13 cellular contexts compared by ENCODE assay signal in the genomic region with DNA sequence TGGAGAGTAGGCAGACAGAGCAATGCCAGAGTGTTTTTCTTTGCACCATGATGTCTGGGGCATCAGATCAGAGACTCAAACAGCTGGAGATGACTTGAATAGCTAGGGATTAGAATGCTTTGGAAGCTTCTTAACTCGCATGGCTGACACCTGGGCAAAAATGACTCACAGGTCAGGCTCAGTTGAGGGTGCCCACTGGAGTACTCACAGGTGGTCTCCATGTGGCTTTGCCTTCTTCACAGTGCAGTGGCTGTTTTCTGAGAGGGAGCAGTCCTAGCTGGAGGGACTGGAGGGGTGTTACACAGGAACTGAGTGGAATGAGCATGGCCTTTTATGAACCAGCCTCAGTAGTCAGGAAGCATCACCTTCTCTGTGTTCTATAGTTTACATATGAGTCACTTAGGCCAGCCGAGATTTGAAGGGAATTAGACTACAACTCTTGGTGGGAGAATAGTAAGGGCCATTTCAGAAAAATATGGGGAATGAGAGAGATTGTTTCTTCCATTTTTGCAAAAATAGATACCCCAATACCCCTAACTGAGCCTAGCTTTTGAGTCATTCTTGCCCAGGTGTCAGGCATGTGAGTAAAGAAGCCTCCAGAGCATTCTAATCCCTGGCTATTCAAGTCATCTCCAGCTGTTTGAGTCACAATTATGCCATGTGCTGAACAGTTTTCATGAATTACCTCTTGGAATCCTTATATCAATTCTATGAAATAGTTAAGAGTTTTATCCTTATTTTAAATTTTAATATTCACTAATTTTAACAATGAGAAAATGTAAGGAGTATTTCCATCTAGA. TPM values are rescaled to one million over a fixed set of nuclear protein-coding genes. Genes with fewer than 3 reads are reported as not detected.
DNase-seq lines count a peak whose midpoint lies in the region; ATAC-seq and TF ChIP-seq lines count a peak whose summit lies in the region.
"Had no signal": no experiment of that assay in that cellular context is flagged by ENCODE, and none has a peak within 500 bp of the region (broad histone marks: within the 10 kb centered on the region; RNA-seq: fewer than 3 reads in every experiment).

No MANE protein-coding gene starts in this region.

- no peak overlapping the region for H3K4me3 ChIP-seq in SJCRH30
- no peak overlapping the region for H3K4me3 ChIP-seq in trophoblast cell (ENCODE audit: low read depth, low read length)
- H3K4me3 ChIP-seq in SK-N-SH (ENCODE audit: low read depth in 2 of 2, low read length in 1 of 2), result no peak overlapping the region
- H3K4me3 ChIP-seq: thyroid gland had no signal

- no peak overlapping the region for H4K91ac ChIP-seq in trophoblast cell (ENCODE audit: low read depth, low read length)

- H2BK120ac ChIP-seq in trophoblast cell (ENCODE audit: insufficient read depth, low read length, poor library complexity), result no peak overlapping the region

- CTCF ChIA-PET in SK-N-SH (lab: Yijun Ruan, JAX), result no interaction called here

- no peak overlapping the region for H3K23ac ChIP-seq in trophoblast cell (ENCODE audit: low read length)

- H3K27me3 ChIP-seq in SJCRH30 (no peaks in the 10 kb centered on the region), trophoblast cell (ENCODE audit: insufficient read depth, low read length) (no peaks in the 10 kb centered on the region), SK-N-SH (ENCODE audit: insufficient read depth) (no peaks in the 10 kb centered on the region)
- H3K27me3 ChIP-seq: thyroid gland had no signal

- H3K9me2 ChIP-seq in SK-N-SH, result no peaks in the 10 kb centered on the region

- H3K18ac ChIP-seq in trophoblast cell (ENCODE audit: low read length), result no peak overlapping the region

- H3F3A ChIP-seq in SK-N-SH (replicated peaks; ENCODE audit: insufficient read depth), result no peaks in the 10 kb centered on the region

- no peak overlapping the region for H3K14ac ChIP-seq in trophoblast cell (ENCODE audit: low read length)

- H3K79me1 ChIP-seq in trophoblast cell (ENCODE audit: low read length), result no peaks in the 10 kb centered on the region

- WGBS in trophoblast cell (ENCODE audit: extremely low coverage, insufficient coverage, insufficient read length), result no CpG with 5 or more reads among the region's 2 CpGs
- WGBS in SK-N-SH (ENCODE audit: low lambda C conversion rate), result 92% methylated on average over 2 of the region's 2 CpGs

- H3K27ac ChIP-seq in SJCRH30, result peak overlapping the region; percentile 54
- no peak overlapping the region for H3K27ac ChIP-seq in trophoblast cell (ENCODE audit: low read depth, low read length)
- no peak overlapping the region for H3K27ac ChIP-seq in SK-N-SH (ENCODE audit: low read depth in 2 of 2, low read length in 1 of 2)
- H3K27ac ChIP-seq: thyroid gland had no signal

- H3K36me3 ChIP-seq in SJCRH30, result no peaks in the 10 kb centered on the region
- no peaks in the 10 kb centered on the region for H3K36me3 ChIP-seq in trophoblast cell (ENCODE audit: control insufficient read depth in 1 of 2, insufficient read depth in 2 of 2, low read length in 2 of 2)
- no peaks in the 10 kb centered on the region for H3K36me3 ChIP-seq in SK-N-SH (replicated peaks in 1 of 2; ENCODE audit: control insufficient read depth in 1 of 2, insufficient read depth in 2 of 2, low read length in 1 of 2)
- H3K36me3 ChIP-seq: thyroid gland had no signal

- POLR2A ChIA-PET in SK-N-SH (lab: Yijun Ruan, JAX), result no interaction called here

- no peak overlapping the region for H3K9ac ChIP-seq in trophoblast cell (ENCODE audit: low read length)
- no peak overlapping the region for H3K9ac ChIP-seq in SK-N-SH

- DNase-seq in SJCRH30, result peak; percentile 34 to 45
- DNase-seq in trophoblast cell, result peak; percentile 37 to 67
- no peak for DNase-seq in SK-N-SH
- no peak for DNase-seq in NCI-H69 (lab: John Stamatoyannopoulos, UW)
- DNase-seq: activated CD4-positive, alpha-beta T cell treated with anti-CD3 and anti-CD28 coated beads, Interleukin-2, amount 50 U/mL, for 4 hours; activated naive CD4-positive, alpha-beta T cell treated with anti-CD3 and anti-CD28 coated beads, Interleukin-2, amount 50 U/mL, for 16 hours; CD4-positive, CD25-positive, alpha-beta regulatory T cell; small intestine; T-helper 2 cell; thyroid gland had no signal

- H2AK5ac ChIP-seq in trophoblast cell (ENCODE audit: low read length), result no peak overlapping the region

- no peak overlapping the region for H2BK5ac ChIP-seq in trophoblast cell (ENCODE audit: low read depth, low read length, poor library complexity)

- H4K12ac ChIP-seq in trophoblast cell (ENCODE audit: low read depth, low read length), result no peak overlapping the region

- no peaks in the 10 kb centered on the region for H4K20me1 ChIP-seq in SK-N-SH (ENCODE audit: insufficient read depth)

- H2AFZ ChIP-seq in trophoblast cell (ENCODE audit: insufficient read depth, low read length, poor library complexity), result no peak overlapping the region
- H2AFZ ChIP-seq in SK-N-SH (ENCODE audit: low read depth), result no peak overlapping the region

- H3K4me2 ChIP-seq in trophoblast cell (ENCODE audit: low read length) (no peak overlapping the region), SK-N-SH (no peak overlapping the region)

- H3K9me3 ChIP-seq in SJCRH30 (replicated peaks), result no peaks in the 10 kb centered on the region
- no peaks in the 10 kb centered on the region for H3K9me3 ChIP-seq in trophoblast cell (ENCODE audit: insufficient read depth, low read depth, low read length)
- no peaks in the 10 kb centered on the region for H3K9me3 ChIP-seq in SK-N-SH
- H3K9me3 ChIP-seq: thyroid gland had no signal

- no peak overlapping the region for H4K8ac ChIP-seq in trophoblast cell (ENCODE audit: low read depth, low read length)

- TF ChIP-seq RAD21 in SK-N-SH (IDR thresholded peaks at IDR 0.05; ENCODE audit: low read length), result no peak

- H3K4ac ChIP-seq in trophoblast cell (ENCODE audit: low read depth, low read length), result no peak overlapping the region

- H3K4me1 ChIP-seq in SJCRH30, result peaks cover 18% of the 10 kb centered on the region
- H3K4me1 ChIP-seq in trophoblast cell (ENCODE audit: control insufficient read depth in 1 of 2, insufficient read depth in 2 of 2, low read length in 2 of 2), result peaks cover 0 to 4% of the 10 kb centered on the region in 2 experiments
- H3K4me1 ChIP-seq in SK-N-SH (ENCODE audit: control insufficient read depth in 1 of 2, insufficient read depth in 2 of 2, low read depth in 1 of 2, low read length in 1 of 2), result no peaks in the 10 kb centered on the region
- H3K4me1 ChIP-seq: thyroid gland had no signal

- ATAC-seq in GM18907 (IDR thresholded peaks at IDR 0.05; ENCODE audit: unreplicated experiment), result peak; percentile 25
- peak; percentile 39 for ATAC-seq in HG02610 (IDR thresholded peaks at IDR 0.05; ENCODE audit: unreplicated experiment)
- ATAC-seq in HG03521 (IDR thresholded peaks at IDR 0.05; ENCODE audit: unreplicated experiment), result no peak

- H2BK12ac ChIP-seq in trophoblast cell (ENCODE audit: low read length), result no peak overlapping the region

- H3K79me2 ChIP-seq in trophoblast cell (ENCODE audit: control insufficient read depth, insufficient read depth, low read length, poor library complexity) (no peaks in the 10 kb centered on the region), SK-N-SH (ENCODE audit: insufficient read depth) (no peaks in the 10 kb centered on the region)

- TF ChIP-seq EP300 in SK-N-SH (IDR thresholded peaks at IDR 0.05; ENCODE audit: borderline replicate concordance in 1 of 2, low read depth in 1 of 2, low read length in 1 of 2), result no peak

- TF ChIP-seq CTCF in SK-N-SH (IDR thresholded peaks at IDR 0.05), result no peak

TF ChIP-seq in SK-N-SH, 30 proteins besides CTCF, POLR2A, EP300 and RAD21:
- TF ChIP-seq GABPA (IDR thresholded peaks at IDR 0.05; ENCODE audit: low read depth), result no peak
- TF ChIP-seq, protein P1, sequence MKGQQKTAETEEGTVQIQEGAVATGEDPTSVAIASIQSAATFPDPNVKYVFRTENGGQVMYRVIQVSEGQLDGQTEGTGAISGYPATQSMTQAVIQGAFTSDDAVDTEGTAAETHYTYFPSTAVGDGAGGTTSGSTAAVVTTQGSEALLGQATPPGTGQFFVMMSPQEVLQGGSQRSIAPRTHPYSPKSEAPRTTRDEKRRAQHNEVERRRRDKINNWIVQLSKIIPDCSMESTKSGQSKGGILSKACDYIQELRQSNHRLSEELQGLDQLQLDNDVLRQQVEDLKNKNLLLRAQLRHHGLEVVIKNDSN (IDR thresholded peaks at IDR 0.05; ENCODE audit: borderline replicate concordance, low read depth), result no peak
- no peak for TF ChIP-seq YY1 (IDR thresholded peaks at IDR 0.05; ENCODE audit: low read depth)
- no peak for TF ChIP-seq NFIC (IDR thresholded peaks at IDR 0.05; ENCODE audit: borderline replicate concordance)
- no peak for TF ChIP-seq RCOR1 (IDR thresholded peaks at IDR 0.05; ENCODE audit: low read length)

RNA-seq across cellular contexts. Expression of a gene that starts 7.1 kb away (rescaled TPM):
- total RNA-seq in SJCRH30 (2014; rRNA removed; shearing (Covaris generic)), result not detected in 2 replicates
- polyA plus RNA-seq in trophoblast cell (2013), result 14.5 and 17.3 TPM in 2 replicates
- 0.26 and 0.41 TPM in 2 replicates for polyA plus RNA-seq in SK-N-SH (2012; rRNA removed)
- polyA plus RNA-seq in SK-N-SH (2012; cell fraction: cytosol; rRNA removed), result 0.12 and 0.46 TPM in 2 replicates
- polyA plus RNA-seq in SK-N-SH (2012; cell fraction: nucleus; rRNA removed), result 0.23 and 0.24 TPM in 2 replicates
- total RNA-seq: CD4-positive, CD25-positive, alpha-beta regulatory T cell had no signal
- polyA plus RNA-seq: CD4-positive, CD25-positive, alpha-beta regulatory T cell had no signal

Comparison
In these comparisons a context has a peak if more than half of its experiments do, and no peak if none do; other contexts are left out.
1. DNase-seq: peak in SJCRH30 (2 of 2) and trophoblast cell (2 of 2); none in SK-N-SH (single experiment) and NCI-H69 (single experiment).